In the genomic region with DNA sequence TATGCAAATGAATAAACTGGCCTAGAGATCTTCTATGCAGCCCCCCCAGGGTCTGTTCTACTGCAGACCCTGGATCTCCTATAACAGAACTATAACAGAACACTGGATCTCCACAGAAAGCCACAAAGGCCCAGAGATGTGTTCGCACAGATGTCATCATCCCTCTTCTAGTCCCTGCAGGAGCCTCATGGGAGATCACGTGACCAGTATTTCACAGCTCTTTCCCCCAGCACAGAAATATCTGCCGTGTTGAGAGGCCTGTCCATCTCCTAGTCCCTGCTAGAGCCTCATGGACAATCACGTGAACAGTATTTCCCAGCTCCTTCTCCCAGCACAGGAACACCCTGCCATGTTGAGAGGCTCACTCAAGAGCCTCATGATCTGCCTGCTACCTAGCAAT, we compare ENCODE assay signal across 24 cellular contexts.
"Had no signal": no experiment of that assay in that cellular context is flagged by ENCODE, and none has a peak within 500 bp of the region (broad histone marks: within the 10 kb centered on the region; RNA-seq: fewer than 3 reads in every experiment).

No MANE protein-coding gene starts in this region.

- DNase-seq: dermis blood vessel endothelial cell; dorsolateral prefrontal cortex; effector CD4-positive, alpha-beta T cell; effector memory CD4-positive, alpha-beta T cell; foreskin keratinocyte; head of caudate nucleus; heart right ventricle; hippocampal formation; left cardiac atrium; left lung; left ventricle myocardium superior; lower lobe of right lung; mesenchymal stem cell; mucosa of descending colon; naive B cell; naive thymus-derived CD8-positive, alpha-beta T cell had no signal

- ATAC-seq: foreskin keratinocyte; gastroesophageal sphincter; heart right ventricle; left cardiac atrium; left lung; left ventricle myocardium superior; lower lobe of right lung; mucosa of descending colon; naive thymus-derived CD8-positive, alpha-beta T cell had no signal

- H3K27me3 ChIP-seq: dorsolateral prefrontal cortex, esophagus muscularis mucosa, foreskin keratinocyte, gastroesophageal sphincter, heart right ventricle, left lung had no signal

- H3K4me3 ChIP-seq: coronary artery, dorsolateral prefrontal cortex, esophagus muscularis mucosa, gastroesophageal sphincter, heart right ventricle, left lung, lower lobe of right lung, mucosa of descending colon had no signal

- H3K36me3 ChIP-seq: esophagus muscularis mucosa, gastroesophageal sphincter, heart right ventricle, left lung, lower lobe of right lung had no signal

- H3K27ac Mint-ChIP-seq: mesothelial cell of epicardium; naive B cell; naive thymus-derived CD8-positive, alpha-beta T cell had no signal

- H3K9me3 ChIP-seq: mucosa of descending colon had no signal

- H3K36me3 Mint-ChIP-seq: mesothelial cell of epicardium; naive B cell; naive thymus-derived CD8-positive, alpha-beta T cell had no signal

- FAIRE-seq: endothelial cell of umbilical vein, frontal cortex, islet of Langerhans, keratinocyte had no signal

- H3K4me1 Mint-ChIP-seq: mesothelial cell of epicardium; naive B cell; naive thymus-derived CD8-positive, alpha-beta T cell had no signal

- H3K4me1 ChIP-seq: esophagus muscularis mucosa, foreskin keratinocyte, gastroesophageal sphincter, heart right ventricle, left lung, lower lobe of right lung had no signal

- H3K4me3 Mint-ChIP-seq: mesothelial cell of epicardium; naive B cell; naive thymus-derived CD8-positive, alpha-beta T cell had no signal

- H3K27ac ChIP-seq: coronary artery, dorsolateral prefrontal cortex, esophagus muscularis mucosa, foreskin keratinocyte, gastroesophageal sphincter, heart right ventricle, left lung, lower lobe of right lung had no signal
